ENCODE assay signal across 8 cellular contexts in genomic region chr3:42979044-42979962, GRCh38. TPM values are rescaled to one million over a fixed set of nuclear protein-coding genes. Genes with fewer than 3 reads are reported as not detected.
DNase-seq lines count a peak whose midpoint lies in the region; TF ChIP-seq lines count a peak whose summit lies in the region.

TSS of gene GASK1A (plus strand) at chr3:42979311. CDS start at chr3:42979643, 332 bp downstream.

- WGBS in suprapubic skin: 5% methylated on average over 14 of the region's 79 CpGs

- TF ChIP-seq EP300 in suprapubic skin (IDR thresholded peaks at IDR 0.05): no peak

- H3K9me3 Mint-ChIP-seq in MCF 10A (ENCODE audit: unreplicated experiment): peaks cover 25% of the 10 kb centered on the region

- BruUV-seq in MCF 10A (replicated peaks; lab: Mats Ljungman, UMichigan): no TSS peak

- H3K4me3 Mint-ChIP-seq in MCF 10A (ENCODE audit: unreplicated experiment): no peak within 1 kb of the TSS

- TF ChIP-seq POLR2A in suprapubic skin (IDR thresholded peaks at IDR 0.05): no peak

- H3K36me3 ChIP-seq in effector memory CD4-positive, alpha-beta T cell (ENCODE audit: control insufficient read depth, insufficient read depth, low read length): no peaks in the 10 kb centered on the region
- H3K36me3 ChIP-seq in suprapubic skin: no peaks in the 10 kb centered on the region

- DNase-seq in T47D (ENCODE audit: low read depth in 1 of 2, low spot score in 1 of 2) (peak; percentile 60 to 76), MCF 10A (ENCODE audit: unreplicated experiment) (no peak), T1000 (lab: John Stamatoyannopoulos, UW) (peak; percentile 42), suprapubic skin (ENCODE audit: low spot score in 2 of 2) (peak in 1 of 2 donors; percentile 87), A172 (ENCODE audit: low spot score) (no peak)
- no peak for DNase-seq in effector memory CD4-positive, alpha-beta T cell
- DNase-seq in stimulated activated naive CD4-positive, alpha-beta T cell treated with Interleukin-2 at 50 U/mL for 16 hours (lab: John Stamatoyannopoulos, UW): no peak

- no peaks in the 10 kb centered on the region for H3K4me1 Mint-ChIP-seq in MCF 10A (ENCODE audit: insufficient read depth, unreplicated experiment)

- H3K27me3 ChIP-seq in effector memory CD4-positive, alpha-beta T cell (replicated peaks; ENCODE audit: control insufficient read depth, insufficient read depth, low read length, poor library complexity, severe bottlenecking): peaks cover 22% of the 10 kb centered on the region
- H3K27me3 ChIP-seq in mononuclear cell (ENCODE audit: insufficient read depth, low read length) (peaks cover 37% of the 10 kb centered on the region), suprapubic skin (peaks cover 14% of the 10 kb centered on the region)

- no peak for TF ChIP-seq CTCF in MCF 10A (IDR thresholded peaks at IDR 0.05; ENCODE audit: unreplicated experiment)
- TF ChIP-seq CTCF in suprapubic skin (IDR thresholded peaks at IDR 0.05): no peak

- H3K4me3 ChIP-seq in effector memory CD4-positive, alpha-beta T cell (ENCODE audit: insufficient read depth, low read depth, low read length, poor library complexity, severe bottlenecking): peak within 1 kb of the TSS; percentile 59
- peak within 1 kb of the TSS; percentile 32 for H3K4me3 ChIP-seq in mononuclear cell (ENCODE audit: low read length)
- peak within 1 kb of the TSS; percentile 56 for H3K4me3 ChIP-seq in suprapubic skin

- H3K9me3 ChIP-seq in effector memory CD4-positive, alpha-beta T cell (ENCODE audit: control insufficient read depth, low read length): no peaks in the 10 kb centered on the region
- H3K9me3 ChIP-seq in mononuclear cell (ENCODE audit: low read depth, low read length) (no peaks in the 10 kb centered on the region), suprapubic skin (peaks cover 4% of the 10 kb centered on the region)

- intact Hi-C loops in MCF 10A (cut with micrococcal nuclease): no loop called here

- peaks cover 40% of the 10 kb centered on the region for H3K27me3 Mint-ChIP-seq in MCF 10A (ENCODE audit: insufficient read depth, unreplicated experiment)

- no peak within 1 kb of the TSS for H3K27ac Mint-ChIP-seq in MCF 10A (ENCODE audit: low read depth, unreplicated experiment)

- CTCF ChIA-PET in MCF 10A (lab: Yijun Ruan, JAX): interaction anchor here (0.6 to 3.0 kb wide), 4 partner anchors 17 to 428 kb away, joined by 3 to 25 read pairs (median 6); no protein-coding TSS in a partner anchor

- H3K4me1 ChIP-seq in effector memory CD4-positive, alpha-beta T cell (ENCODE audit: control insufficient read depth, insufficient read depth, low read length, poor library complexity, severe bottlenecking): peaks cover 5% of the 10 kb centered on the region
- H3K4me1 ChIP-seq in mononuclear cell (ENCODE audit: insufficient read depth, low read length) (peaks cover 14% of the 10 kb centered on the region), suprapubic skin (peaks cover 23% of the 10 kb centered on the region)

- POLR2A ChIA-PET in MCF 10A (lab: Yijun Ruan, JAX): interaction anchor here (1.7 kb wide), 1 partner anchor 8 kb away, joined by 4 read pairs; no protein-coding TSS in a partner anchor

- in situ Hi-C loops in T47D (cut with HindIII; ENCODE audit: low pct_unique_long_range_greater_than_20kb, low sequenced_read_pairs): no loop called here

- no peak within 1 kb of the TSS for H3K27ac ChIP-seq in effector memory CD4-positive, alpha-beta T cell (ENCODE audit: insufficient read depth, low read length, poor library complexity, severe bottlenecking)
- H3K27ac ChIP-seq in suprapubic skin: peak within 1 kb of the TSS; percentile 27

- H3K36me3 Mint-ChIP-seq in MCF 10A (ENCODE audit: insufficient read depth, unreplicated experiment): peaks cover 6% of the 10 kb centered on the region

RNA-seq across cellular contexts. Expression of gene GASK1A, which starts in this region (rescaled TPM):
- not detected in 2 replicates for total RNA-seq in MCF 10A (2022)
- total RNA-seq in mononuclear cell: 0.10 TPM
- total RNA-seq in suprapubic skin: 1 to 10 TPM; 1.5 to 8.2 (median 3.2) TPM
- not detected in 2 replicates for total RNA-seq in A172 (2014; rRNA removed; shearing (Covaris generic))

Comparison
In these comparisons a context has a peak if more than half of its experiments do, and no peak if none do; other contexts are left out.
1. DNase-seq: peak in T47D (2 of 2) and T1000 (single experiment); none in MCF 10A (single experiment), effector memory CD4-positive, alpha-beta T cell (0 of 3), stimulated activated naive CD4-positive, alpha-beta T cell treated with Interleukin-2 at 50 U/mL for 16 hours (single experiment) and A172 (single experiment).
2. Peak in every context shown above with its lines, with median percentiles within 50 percentile points of each other: H3K4me3 ChIP-seq.